In the genomic region with DNA sequence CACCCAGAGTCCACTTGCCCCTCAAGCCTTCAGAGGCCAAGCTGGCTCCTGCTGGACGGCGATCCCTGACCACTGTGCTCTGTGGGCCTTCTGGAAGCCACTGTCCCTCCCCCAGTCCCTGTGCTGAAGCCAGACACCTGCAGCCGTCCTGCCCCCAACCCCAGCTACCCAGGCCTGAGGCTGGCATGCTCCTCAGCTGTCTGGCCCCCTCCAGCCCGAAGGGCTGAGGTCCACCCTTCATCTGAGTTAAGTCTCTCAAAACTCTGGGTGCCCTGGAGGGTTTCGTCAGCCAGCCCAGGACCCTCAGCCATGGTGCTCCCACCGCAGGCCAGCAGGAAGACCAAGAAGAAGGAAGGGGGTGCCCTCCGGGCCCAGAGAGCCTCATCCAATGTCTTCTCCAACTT, we compare ENCODE assay signal across 27 cellular contexts. TPM values are rescaled to one million over a fixed set of nuclear protein-coding genes. Genes with fewer than 3 reads are reported as not detected.
DNase-seq lines count a peak whose midpoint lies in the region; ATAC-seq, FAIRE-seq and TF ChIP-seq lines count a peak whose summit lies in the region.
"Had no signal": no experiment of that assay in that cellular context is flagged by ENCODE, and none has a peak within 500 bp of the region (broad histone marks: within the 10 kb centered on the region; RNA-seq: fewer than 3 reads in every experiment).

No MANE protein-coding gene starts in this region.

- ATAC-seq in GM21390 (IDR thresholded peaks at IDR 0.05; ENCODE audit: unreplicated experiment) (no peak), HG02610 (IDR thresholded peaks at IDR 0.05; ENCODE audit: unreplicated experiment) (no peak)
- ATAC-seq: activated CD4-positive, CD25-positive, alpha-beta regulatory T cell treated with anti-CD3 and anti-CD28 coated beads, Interleukin-2, amount 50 U/mL, for 24 hours; activated naive CD4-positive, alpha-beta T cell treated with anti-CD3 and anti-CD28 coated beads, Interleukin-2, amount 50 U/mL, for 72 hours; naive thymus-derived CD8-positive, alpha-beta T cell had no signal

- TF ChIP-seq POLR2A in spleen (IDR thresholded peaks at IDR 0.05): no peak

- H3K27me3 ChIP-seq in DOHH2 (ENCODE audit: control insufficient read depth, low read length): no peaks in the 10 kb centered on the region
- H3K27me3 ChIP-seq in keratinocyte (ENCODE audit: control insufficient read depth, extremely low read depth, insufficient read depth, low read length): peaks cover 12% of the 10 kb centered on the region
- H3K27me3 ChIP-seq in spleen (replicated peaks in 1 of 7): no peaks in the 10 kb centered on the region
- H3K27me3 ChIP-seq: colonic mucosa, hepatocyte, Peyer's patch had no signal

- no peaks in the 10 kb centered on the region for H3K9me3 ChIP-seq in DOHH2 (ENCODE audit: control insufficient read depth, insufficient read depth, low read length)
- H3K9me3 ChIP-seq in keratinocyte (ENCODE audit: control insufficient read depth, low read depth, low read length): no peaks in the 10 kb centered on the region
- H3K9me3 ChIP-seq in spleen: no peaks in the 10 kb centered on the region
- H3K9me3 ChIP-seq: colonic mucosa, esophagus muscularis mucosa, Peyer's patch had no signal

- H3K9ac ChIP-seq in keratinocyte (ENCODE audit: control insufficient read depth, extremely low read depth, insufficient read depth, low read length): peak overlapping the region; percentile 55

- no peaks in the 10 kb centered on the region for H3K9me2 ChIP-seq in DOHH2 (replicated peaks; ENCODE audit: control insufficient read depth, low read length)

- intact Hi-C loops in spleen (cut with DNase I; ENCODE audit: low total_unique reads): no loop called here

- H2AFZ ChIP-seq in keratinocyte (ENCODE audit: control insufficient read depth, low read length): no peak overlapping the region
- H2AFZ ChIP-seq: hepatocyte had no signal

- H3K79me2 ChIP-seq in DOHH2 (ENCODE audit: control insufficient read depth, low read length): peaks cover 17% of the 10 kb centered on the region
- H3K79me2 ChIP-seq in keratinocyte (ENCODE audit: control insufficient read depth, insufficient read depth, low read length): peaks cover 16% of the 10 kb centered on the region

- H3K27ac ChIP-seq in DOHH2 (ENCODE audit: low read depth, low read length) (no peak overlapping the region), RWPE1 (peak overlapping the region; percentile 83), keratinocyte (ENCODE audit: control insufficient read depth, insufficient read depth, low read length) (peak overlapping the region; percentile 70), spleen (no peak overlapping the region)
- H3K27ac ChIP-seq: C4-2B, colonic mucosa, esophagus muscularis mucosa, hepatocyte, Peyer's patch had no signal

- FAIRE-seq in keratinocyte (lab: Jason Lieb, UNC): no peak
- FAIRE-seq: frontal cortex, GM18507, small intestine had no signal

- H3K4me3 ChIP-seq in DOHH2 (ENCODE audit: low read length): no peak overlapping the region
- H3K4me3 ChIP-seq in keratinocyte (ENCODE audit: control insufficient read depth in 2 of 3, extremely low read depth in 1 of 3, insufficient read depth in 2 of 3, low read depth in 1 of 3, low read length in 3 of 3): no peak overlapping the region
- no peak overlapping the region for H3K4me3 ChIP-seq in spleen
- H3K4me3 ChIP-seq: colonic mucosa, esophagus muscularis mucosa, hepatocyte, Peyer's patch had no signal

- CTCF ChIA-PET in RWPE1 (lab: Yijun Ruan, JAX): no interaction called here
- CTCF ChIA-PET in HEK293T (lab: Yijun Ruan, JAX): no interaction called here

- POLR2A ChIA-PET in RWPE1 (lab: Yijun Ruan, JAX; ENCODE audit: low non-redundant PET) (no interaction called here), HEK293T (lab: Yijun Ruan, JAX) (no interaction called here)

- peaks cover 59% of the 10 kb centered on the region for H3K4me1 ChIP-seq in DOHH2 (ENCODE audit: control insufficient read depth, low read length)
- H3K4me1 ChIP-seq in keratinocyte (ENCODE audit: control insufficient read depth, extremely low read depth, insufficient read depth, low read length): peaks cover 24% of the 10 kb centered on the region
- peaks cover 17 to 67% (median 57%) of the 10 kb centered on the region in 6 donors for H3K4me1 ChIP-seq in spleen

- no peak for TF ChIP-seq CTCF in DOHH2 (IDR thresholded peaks at IDR 0.05; ENCODE audit: low read depth, low read length, poor library complexity, severe bottlenecking)
- no peak for TF ChIP-seq CTCF in RWPE1 (conservative IDR thresholded peaks at IDR 0.05; ENCODE audit: low read depth)
- no peak for TF ChIP-seq CTCF in keratinocyte (optimal IDR thresholded peaks at IDR 0.05 in 1 of 3, IDR thresholded peaks at IDR 0.05 in 1 of 3, conservative IDR thresholded peaks at IDR 0.05 in 1 of 3; ENCODE audit: extremely low read depth in 1 of 3, insufficient read depth in 2 of 3, low read length in 3 of 3)
- no peak for TF ChIP-seq CTCF in spleen (IDR thresholded peaks at IDR 0.05 in 8 of 11, conservative IDR thresholded peaks at IDR 0.05 in 3 of 11)

- H3K9me1 ChIP-seq in keratinocyte (ENCODE audit: control insufficient read depth, extremely low read depth, insufficient read depth, low read length): no peaks in the 10 kb centered on the region

- H4K20me1 ChIP-seq in DOHH2 (ENCODE audit: control insufficient read depth, insufficient read depth, low read depth, low read length) (no peaks in the 10 kb centered on the region), keratinocyte (ENCODE audit: control insufficient read depth, extremely low read depth, insufficient read depth, low read length) (no peaks in the 10 kb centered on the region)

- 66 to 92% (median 80%) methylated on average over 6 to 7 of the region's 7 CpGs for WGBS in spleen, 5 donors

- DNase-seq in RWPE1 (ENCODE audit: low spot score) (no peak), keratinocyte (ENCODE audit: low read depth, low spot score) (no peak), spleen (peak; percentile 72), HEK293T (ENCODE audit: extremely low spot score) (no peak)
- DNase-seq: activated CD8-positive, alpha-beta memory T cell treated with anti-CD3 and anti-CD28 coated beads, Interleukin-2, amount 50 U/mL, for 48 hours; DND-41; effector memory CD4-positive, alpha-beta T cell; naive thymus-derived CD8-positive, alpha-beta T cell; NCI-H1048; NCI-H187 treated with DMSO at 0.1 percent for 48 hours; NCI-H524 treated with DMSO at 0.1 percent for 48 hours; stimulated activated CD4-positive, alpha-beta T cell treated with anti-CD3 and anti-CD28 coated beads, Interleukin-1b, Interleukin-23, amount 100 ng/mL, for 48 hours; stimulated activated CD8-positive, alpha-beta memory T cell treated with anti-CD3 and anti-CD28 coated beads, Interleukin-4, amount 100 ng/mL, for 48 hours had no signal

- dilution Hi-C loops in keratinocyte (cut with MboI; ENCODE audit: extremely low pct_ligation_motif_present, low sequenced_read_pairs): no loop called here

- H3K36me3 ChIP-seq in DOHH2 (ENCODE audit: control insufficient read depth, low read length) (peaks cover 15% of the 10 kb centered on the region), keratinocyte (ENCODE audit: control insufficient read depth in 2 of 2, extremely low read depth in 1 of 2, insufficient read depth in 2 of 2, low read length in 2 of 2) (no peaks in the 10 kb centered on the region), spleen (no peaks in the 10 kb centered on the region)
- H3K36me3 ChIP-seq: colonic mucosa, esophagus muscularis mucosa, Peyer's patch had no signal

- peaks cover 10% of the 10 kb centered on the region for H3F3A ChIP-seq in DOHH2 (ENCODE audit: control insufficient read depth, insufficient read depth)

- H3K4me2 ChIP-seq in DOHH2 (ENCODE audit: low read length) (peak overlapping the region; percentile 95; the same call in 1 of the 2 replicates), keratinocyte (ENCODE audit: control insufficient read depth, extremely low read depth, insufficient read depth, low read depth, low read length) (peak overlapping the region; percentile 54)
- H3K4me2 ChIP-seq: hepatocyte had no signal

RNA-seq across cellular contexts. Expression of gene MYL5, which starts 4.0 kb away (rescaled TPM):
- polyA plus RNA-seq in keratinocyte (6.4 to 12.5 TPM (median 8.0 TPM) in 3 replicates), spleen (10 to 100 TPM; 18.9 to 32.6 (median 20.0) TPM)
- polyA plus RNA-seq in keratinocyte (2011; ENCODE audit: low read depth): 5.7 TPM
- polyA plus RNA-seq in keratinocyte (2011; cell fraction: cytosol; rRNA removed): 6.8 and 10.3 TPM in 2 replicates
- polyA plus RNA-seq in keratinocyte (2011; cell fraction: nucleus; rRNA removed): 18.3 and 25.5 TPM in 2 replicates
- polyA plus RNA-seq in keratinocyte (2012; ENCODE audit: low replicate concordance): 6.6 and 8.3 TPM in 2 replicates
- 3.6 to 7.9 TPM (median 3.9 TPM) in 3 replicates for polyA minus RNA-seq in keratinocyte
- not detected for polyA minus RNA-seq in keratinocyte (2011; cell fraction: cytosol; rRNA and poly(A)+ RNA removed)
- 5.9 and 9.0 TPM in 2 replicates for polyA minus RNA-seq in keratinocyte (2011; cell fraction: nucleus; rRNA and poly(A)+ RNA removed)
- total RNA-seq in spleen: 10 to 100 TPM in 6 of 7 donors, 1 to 10 TPM in 1; 9.2 to 28.2 (median 14.6) TPM

RNA-seq across cellular contexts. Expression of gene ATP5ME, which starts 4.3 kb away (rescaled TPM):
- 438 to 506 TPM (median 498 TPM) in 3 replicates for polyA plus RNA-seq in keratinocyte
- polyA plus RNA-seq in keratinocyte (2011; ENCODE audit: low read depth): 767 TPM
- 470 and 607 TPM in 2 replicates for polyA plus RNA-seq in keratinocyte (2011; cell fraction: cytosol; rRNA removed)
- polyA plus RNA-seq in keratinocyte (2011; cell fraction: nucleus; rRNA removed): 159 and 184 TPM in 2 replicates
- 1,121 and 1,143 TPM in 2 replicates for polyA plus RNA-seq in keratinocyte (2012; ENCODE audit: low replicate concordance)
- 91.8 to 178 TPM (median 141 TPM) in 3 replicates for polyA minus RNA-seq in keratinocyte
- 241 TPM for polyA minus RNA-seq in keratinocyte (2011; cell fraction: cytosol; rRNA and poly(A)+ RNA removed)
- polyA minus RNA-seq in keratinocyte (2011; cell fraction: nucleus; rRNA and poly(A)+ RNA removed): 12.8 and 13.9 TPM in 2 replicates
- 100 to 1,000 TPM in 4 of 7 donors, 10 to 100 TPM in 3; 51.7 to 187 (median 160) TPM for total RNA-seq in spleen
- polyA plus RNA-seq in spleen: 100 to 1,000 TPM; 444 to 497 (median 461) TPM

RNA-seq across cellular contexts. Expression of gene SLC49A3, which starts 10.6 kb away (rescaled TPM):
- 0.04 to 0.09 TPM in 2 of 3 replicates, not detected in the other for polyA plus RNA-seq in keratinocyte
- polyA plus RNA-seq in keratinocyte (2011; ENCODE audit: low read depth): 1.4 TPM
- not detected in 2 replicates for polyA plus RNA-seq in keratinocyte (2011; cell fraction: cytosol; rRNA removed)
- polyA plus RNA-seq in keratinocyte (2011; cell fraction: nucleus; rRNA removed): 0.09 TPM in 1 of 2 replicates, not detected in the other
- polyA plus RNA-seq in keratinocyte (2012; ENCODE audit: low replicate concordance): 1.0 TPM in 1 of 2 replicates, not detected in the other
- polyA minus RNA-seq in keratinocyte: not detected in 3 replicates
- not detected for polyA minus RNA-seq in keratinocyte (2011; cell fraction: cytosol; rRNA and poly(A)+ RNA removed)
- polyA minus RNA-seq in keratinocyte (2011; cell fraction: nucleus; rRNA and poly(A)+ RNA removed): not detected in 2 replicates
- total RNA-seq in spleen: 10 to 100 TPM; 11.2 to 28.8 (median 21.2) TPM
- 10 to 100 TPM in 2 of 3 donors, 1 to 10 TPM in 1; 5.6 to 19.3 (median 11.7) TPM for polyA plus RNA-seq in spleen
- polyA plus RNA-seq: AG04450 had no signal

RNA-seq across cellular contexts. Expression of gene PCGF3, which starts 27.3 kb away (rescaled TPM):
- 40.1 to 58.8 TPM (median 42.0 TPM) in 3 replicates for polyA plus RNA-seq in keratinocyte
- 29.2 TPM for polyA plus RNA-seq in keratinocyte (2011; ENCODE audit: low read depth)
- polyA plus RNA-seq in keratinocyte (2011; cell fraction: cytosol; rRNA removed): 25.1 and 40.5 TPM in 2 replicates
- 95.0 and 116 TPM in 2 replicates for polyA plus RNA-seq in keratinocyte (2011; cell fraction: nucleus; rRNA removed)
- polyA plus RNA-seq in keratinocyte (2012; ENCODE audit: low replicate concordance): 35.2 and 39.7 TPM in 2 replicates
- 51.3 to 108 TPM (median 53.1 TPM) in 3 replicates for polyA minus RNA-seq in keratinocyte
- 54.3 TPM for polyA minus RNA-seq in keratinocyte (2011; cell fraction: cytosol; rRNA and poly(A)+ RNA removed)
- polyA minus RNA-seq in keratinocyte (2011; cell fraction: nucleus; rRNA and poly(A)+ RNA removed): 38.6 and 43.2 TPM in 2 replicates
- total RNA-seq in spleen: 100 to 1,000 TPM in 1 of 7 donors, 10 to 100 TPM in 6; 52.0 to 102 (median 80.3) TPM
- polyA plus RNA-seq in spleen: 10 to 100 TPM; 29.7 to 84.2 (median 53.3) TPM

RNA-seq across cellular contexts. Expression of gene PDE6B, which starts 53.0 kb away (rescaled TPM):
- polyA plus RNA-seq in keratinocyte: 0.08 to 0.09 TPM in 2 of 3 replicates, not detected in the other
- polyA plus RNA-seq in keratinocyte (2011; ENCODE audit: low read depth): not detected
- polyA plus RNA-seq in keratinocyte (2011; cell fraction: cytosol; rRNA removed): 0.09 and 0.17 TPM in 2 replicates
- polyA plus RNA-seq in keratinocyte (2011; cell fraction: nucleus; rRNA removed): 0.04 TPM in 1 of 2 replicates, not detected in the other
- polyA plus RNA-seq in keratinocyte (2012; ENCODE audit: low replicate concordance): not detected in 2 replicates
- polyA minus RNA-seq in keratinocyte: not detected in 3 replicates
- not detected for polyA minus RNA-seq in keratinocyte (2011; cell fraction: cytosol; rRNA and poly(A)+ RNA removed)
- polyA minus RNA-seq in keratinocyte (2011; cell fraction: nucleus; rRNA and poly(A)+ RNA removed): not detected in 2 replicates
- 10 to 100 TPM in 6 of 7 donors, 1 to 10 TPM in 1; 10.0 to 19.8 (median 15.8) TPM for total RNA-seq in spleen
- polyA plus RNA-seq in spleen: 1 to 10 TPM; 4.4 to 7.7 (median 6.1) TPM

Comparison
In these comparisons a context has a peak if more than half of its experiments do, and no peak if none do; other contexts are left out.
1. H3K27ac ChIP-seq: peak in RWPE1 (single experiment) and keratinocyte (single experiment); none in DOHH2 (single experiment) and spleen (0 of 8).